In the genomic region with DNA sequence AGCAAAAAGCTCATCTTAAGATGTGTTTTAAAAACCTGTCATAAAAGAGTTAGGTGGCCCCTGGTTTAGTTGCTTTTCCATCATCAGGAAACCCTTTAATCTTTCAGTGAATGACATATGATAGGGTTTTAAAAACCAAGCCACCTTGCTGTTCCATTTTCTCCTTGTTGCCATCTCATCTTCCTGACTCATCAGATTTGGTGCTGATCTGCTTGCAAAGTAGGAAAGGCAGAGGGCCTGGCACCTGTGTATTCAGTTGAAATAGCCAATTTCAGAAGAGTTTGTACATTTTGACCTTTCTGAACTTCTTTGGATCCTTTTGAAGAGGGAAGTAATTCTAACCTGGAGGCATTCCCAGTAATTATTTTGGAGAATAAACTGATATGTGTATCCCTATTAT, we compare ENCODE assay signal across 28 cellular contexts.
"Had no signal": no experiment of that assay in that cellular context is flagged by ENCODE, and none has a peak within 500 bp of the region (broad histone marks: within the 10 kb centered on the region; RNA-seq: fewer than 3 reads in every experiment).

No MANE protein-coding gene starts in this region.

- H3K4me1 Mint-ChIP-seq: activated CD4-positive, alpha-beta T cell treated with anti-CD3 and anti-CD28 coated beads for 36 hours; activated naive CD4-positive, alpha-beta T cell treated with anti-CD3 and anti-CD28 coated beads, Interleukin-2, amount 50 U/mL, for 24 hours; natural killer cell had no signal

- DNase-seq: activated CD4-positive, alpha-beta T cell treated with anti-CD3 and anti-CD28 coated beads for 36 hours; activated CD4-positive, alpha-beta T cell treated with anti-CD3 and anti-CD28 coated beads, Interleukin-2, amount 50 U/mL, for 4 hours; activated CD4-positive, CD25-positive, alpha-beta regulatory T cell; activated T-cell treated with anti-CD3 and anti-CD28 coated beads, Interleukin-2, amount 50 U/mL, for 48 hours; anterior cingulate cortex; colonic mucosa; effector CD8-positive, alpha-beta T cell; esophagus squamous epithelium; foreskin melanocyte; heart right ventricle; left ventricle myocardium inferior; mesendoderm; natural killer cell; stimulated activated CD4-positive, alpha-beta T cell treated with anti-CD3 and anti-CD28 coated beads, Interleukin-12 subunit alpha, Interleukin-12 subunit beta, amount 100 ng/mL, for 4 hours; stimulated activated CD4-positive, alpha-beta T cell treated with anti-CD3 and anti-CD28 coated beads, Interleukin-4, amount 100 ng/mL, for 1 hour; stomach; T-helper 1 cell had no signal

- H3K9me3 Mint-ChIP-seq: activated naive CD4-positive, alpha-beta T cell treated with anti-CD3 and anti-CD28 coated beads, Interleukin-2, amount 50 U/mL, for 24 hours; activated T-helper 2 cell treated with anti-CD3 and anti-CD28 coated beads, Interferon-gamma antibody, Interleukin-2, Interleukin-4, amounts not matched to agents 10 μg/mL and 5 μg/mL and 100 μg/mL, durations not matched to agents 14 hours and 24 hours and 36 hours; T-helper 2 cell treated with Interferon-gamma antibody and Interleukin-4, amounts not matched to agents 5 μg/mL and 100 μg/mL, for 36 hours had no signal

- H3K27me3 ChIP-seq: colonic mucosa, esophagus squamous epithelium, heart right ventricle, stomach, thyroid gland, upper lobe of left lung, vagina had no signal

- H3K36me3 ChIP-seq: colonic mucosa, esophagus squamous epithelium, heart right ventricle, left ventricle myocardium inferior, stomach, thyroid gland, upper lobe of left lung, vagina had no signal

- FAIRE-seq: endometrium had no signal

- H3K27ac ChIP-seq: colonic mucosa, epithelial cell of prostate, esophagus squamous epithelium, heart right ventricle, left ventricle myocardium inferior, skin epidermis, stomach, thyroid gland, upper lobe of left lung, vagina had no signal

- ATAC-seq: activated CD4-positive, alpha-beta T cell treated with anti-CD3 and anti-CD28 coated beads for 36 hours; heart right ventricle; natural killer cell; sciatic nerve had no signal

- H3K4me1 ChIP-seq: colonic mucosa, esophagus squamous epithelium, heart right ventricle, left ventricle myocardium inferior, stomach, upper lobe of left lung, vagina had no signal

- H3K4me3 Mint-ChIP-seq: activated CD4-positive, alpha-beta T cell treated with anti-CD3 and anti-CD28 coated beads for 36 hours; activated naive CD4-positive, alpha-beta T cell treated with anti-CD3 and anti-CD28 coated beads, Interleukin-2, amount 50 U/mL, for 24 hours; natural killer cell; T-helper 2 cell treated with Interferon-gamma antibody and Interleukin-4, amounts not matched to agents 5 μg/mL and 100 μg/mL, for 36 hours had no signal

- H3K27ac Mint-ChIP-seq: activated CD4-positive, alpha-beta T cell treated with anti-CD3 and anti-CD28 coated beads for 36 hours; activated naive CD4-positive, alpha-beta T cell treated with anti-CD3 and anti-CD28 coated beads, Interleukin-2, amount 50 U/mL, for 24 hours; activated T-helper 2 cell treated with anti-CD3 and anti-CD28 coated beads, Interferon-gamma antibody, Interleukin-2, Interleukin-4, amounts not matched to agents 10 μg/mL and 5 μg/mL and 100 μg/mL, durations not matched to agents 14 hours and 24 hours and 36 hours; natural killer cell; T-helper 2 cell treated with Interferon-gamma antibody and Interleukin-4, amounts not matched to agents 5 μg/mL and 100 μg/mL, for 36 hours had no signal

- H3K4me3 ChIP-seq: colonic mucosa, esophagus squamous epithelium, heart right ventricle, left ventricle myocardium inferior, lung, skin epidermis, stomach, thyroid gland, upper lobe of left lung, vagina had no signal

- H3K9me3 ChIP-seq: colonic mucosa, esophagus squamous epithelium, heart right ventricle, left ventricle myocardium inferior, stomach, thyroid gland, upper lobe of left lung, vagina had no signal
